Comparison of ENCODE assay signal across 1 cellular context in genomic region chr6:157211603-157212455, GRCh38.
TF ChIP-seq lines count a peak whose summit lies in the region.

No MANE protein-coding gene starts in this region.

TF ChIP-seq in K562, 482 proteins besides CTCF, POLR2A, EP300 and RAD21 (continued from another document):
- TF ChIP-seq, protein P1, sequence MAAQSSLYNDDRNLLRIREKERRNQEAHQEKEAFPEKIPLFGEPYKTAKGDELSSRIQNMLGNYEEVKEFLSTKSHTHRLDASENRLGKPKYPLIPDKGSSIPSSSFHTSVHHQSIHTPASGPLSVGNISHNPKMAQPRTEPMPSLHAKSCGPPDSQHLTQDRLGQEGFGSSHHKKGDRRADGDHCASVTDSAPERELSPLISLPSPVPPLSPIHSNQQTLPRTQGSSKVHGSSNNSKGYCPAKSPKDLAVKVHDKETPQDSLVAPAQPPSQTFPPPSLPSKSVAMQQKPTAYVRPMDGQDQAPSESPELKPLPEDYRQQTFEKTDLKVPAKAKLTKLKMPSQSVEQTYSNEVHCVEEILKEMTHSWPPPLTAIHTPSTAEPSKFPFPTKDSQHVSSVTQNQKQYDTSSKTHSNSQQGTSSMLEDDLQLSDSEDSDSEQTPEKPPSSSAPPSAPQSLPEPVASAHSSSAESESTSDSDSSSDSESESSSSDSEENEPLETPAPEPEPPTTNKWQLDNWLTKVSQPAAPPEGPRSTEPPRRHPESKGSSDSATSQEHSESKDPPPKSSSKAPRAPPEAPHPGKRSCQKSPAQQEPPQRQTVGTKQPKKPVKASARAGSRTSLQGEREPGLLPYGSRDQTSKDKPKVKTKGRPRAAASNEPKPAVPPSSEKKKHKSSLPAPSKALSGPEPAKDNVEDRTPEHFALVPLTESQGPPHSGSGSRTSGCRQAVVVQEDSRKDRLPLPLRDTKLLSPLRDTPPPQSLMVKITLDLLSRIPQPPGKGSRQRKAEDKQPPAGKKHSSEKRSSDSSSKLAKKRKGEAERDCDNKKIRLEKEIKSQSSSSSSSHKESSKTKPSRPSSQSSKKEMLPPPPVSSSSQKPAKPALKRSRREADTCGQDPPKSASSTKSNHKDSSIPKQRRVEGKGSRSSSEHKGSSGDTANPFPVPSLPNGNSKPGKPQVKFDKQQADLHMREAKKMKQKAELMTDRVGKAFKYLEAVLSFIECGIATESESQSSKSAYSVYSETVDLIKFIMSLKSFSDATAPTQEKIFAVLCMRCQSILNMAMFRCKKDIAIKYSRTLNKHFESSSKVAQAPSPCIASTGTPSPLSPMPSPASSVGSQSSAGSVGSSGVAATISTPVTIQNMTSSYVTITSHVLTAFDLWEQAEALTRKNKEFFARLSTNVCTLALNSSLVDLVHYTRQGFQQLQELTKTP (IDR thresholded peaks at IDR 0.05; ENCODE audit: low read depth in 1 of 2, partially characterized antibody in 2 of 2), result no peak
- TF ChIP-seq PHF20 (IDR thresholded peaks at IDR 0.05; ENCODE audit: partially characterized antibody) (no peak), ZNF639 (CRISPR knock-in tag; conservative IDR thresholded peaks at IDR 0.05 in 1 of 2, IDR thresholded peaks at IDR 0.05 in 1 of 2) (no peak)
